ENCODE assay signal across 1 cellular context in genomic region chr17:61618950-61619349, GRCh38.
TF ChIP-seq lines count a peak whose summit lies in the region.

No MANE protein-coding gene starts in this region.

TF ChIP-seq in A549, 52 proteins besides CTCF, POLR2A, EP300 and RAD21 (continued from another document):
- TF ChIP-seq REST (IDR thresholded peaks at IDR 0.05) (no peak), FOSB (CRISPR knock-in tag; IDR thresholded peaks at IDR 0.05) (no peak), PHF8 (IDR thresholded peaks at IDR 0.05; ENCODE audit: borderline replicate concordance, low read depth) (no peak), E2F6 (IDR thresholded peaks at IDR 0.05; ENCODE audit: borderline replicate concordance, low read depth) (no peak), NR3C1 (IDR thresholded peaks at IDR 0.05) (no peak), NPAS2 (CRISPR knock-in tag; IDR thresholded peaks at IDR 0.05; ENCODE audit: borderline replicate concordance) (no peak), HMGXB4 (CRISPR knock-in tag; IDR thresholded peaks at IDR 0.05; ENCODE audit: borderline replicate concordance) (no peak), ZFP36 (IDR thresholded peaks at IDR 0.05; ENCODE audit: borderline replicate concordance, partially characterized antibody) (no peak), FOXS1 (CRISPR knock-in tag; IDR thresholded peaks at IDR 0.05) (no peak), BCL3 (IDR thresholded peaks at IDR 0.05) (no peak), BHLHE40 (IDR thresholded peaks at IDR 0.05; ENCODE audit: low read depth, low read length) (no peak), ATOH8 (CRISPR knock-in tag; IDR thresholded peaks at IDR 0.05; ENCODE audit: low read depth) (no peak), ZSCAN20 (CRISPR knock-in tag; IDR thresholded peaks at IDR 0.05) (no peak)
